In the genomic region with DNA sequence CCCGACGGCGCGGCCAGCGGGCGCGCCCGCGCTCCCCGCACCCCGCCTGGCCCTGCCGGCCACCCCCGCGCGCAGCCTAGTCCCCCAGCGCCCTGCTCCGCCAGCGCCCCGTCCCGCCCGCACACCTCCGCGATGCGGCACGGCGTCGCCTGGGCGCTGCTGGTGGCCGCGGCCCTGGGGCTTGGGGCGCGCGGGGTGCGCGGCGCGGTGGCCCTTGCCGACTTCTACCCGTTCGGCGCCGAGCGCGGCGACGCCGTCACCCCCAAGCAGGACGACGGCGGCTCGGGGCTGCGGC, we compare ENCODE assay signal across 10 cellular contexts. TPM values are rescaled to one million over a fixed set of nuclear protein-coding genes. Genes with fewer than 3 reads are reported as not detected.
DNase-seq lines count a peak whose midpoint lies in the region; ATAC-seq, FAIRE-seq and TF ChIP-seq lines count a peak whose summit lies in the region.
"Had no signal": no experiment of that assay in that cellular context is flagged by ENCODE, and none has a peak within 500 bp of the region (broad histone marks: within the 10 kb centered on the region; RNA-seq: fewer than 3 reads in every experiment).

No MANE protein-coding gene starts in this region.

- ATAC-seq in Right ventricle myocardium inferior (no peak), HG02870 (IDR thresholded peaks at IDR 0.05; ENCODE audit: unreplicated experiment) (no peak)

- peak overlapping the region in 1 of 2 donors; percentile 86 for H3K9ac ChIP-seq in mucosa of rectum (ENCODE audit: low read depth in 1 of 2, low read length in 2 of 2)

- no peak for TF ChIP-seq CTCF in left ventricle myocardium inferior (IDR thresholded peaks at IDR 0.05; ENCODE audit: borderline replicate concordance)
- no peak for TF ChIP-seq CTCF in bronchial epithelial cell (IDR thresholded peaks at IDR 0.05; ENCODE audit: insufficient read depth, low read length, severe bottlenecking)

- FAIRE-seq in bronchial epithelial cell (lab: Jason Lieb, UNC), result no peak

- H3K36me3 ChIP-seq in left ventricle myocardium inferior, result peaks cover 21% of the 10 kb centered on the region
- no peaks in the 10 kb centered on the region for H3K36me3 ChIP-seq in bronchial epithelial cell (ENCODE audit: control insufficient read depth, insufficient read depth, low read length)
- H3K36me3 ChIP-seq in mucosa of rectum (ENCODE audit: control insufficient read depth in 2 of 2, insufficient read depth in 2 of 2, low read length in 2 of 2), result no peaks in the 10 kb centered on the region

- intact Hi-C loops in left ventricle myocardium inferior (cut with micrococcal nuclease) (no loop called here), Right ventricle myocardium inferior (cut with DNase I) (no loop called here)

- peaks cover 7% of the 10 kb centered on the region for H3K9me3 ChIP-seq in left ventricle myocardium inferior (replicated peaks)
- H3K9me3 ChIP-seq in mucosa of rectum (ENCODE audit: control insufficient read depth in 2 of 2, low read length in 2 of 2), result peaks cover 3 to 5% of the 10 kb centered on the region in 2 donors

- DNase-seq in left ventricle myocardium inferior, result no peak
- no peak for DNase-seq in Right ventricle myocardium inferior (ENCODE audit: missing footprints)
- no peak for DNase-seq in bronchial epithelial cell (ENCODE audit: low read depth)
- DNase-seq in effector CD8-positive, alpha-beta T cell (lab: John Stamatoyannopoulos, UW), result no peak
- DNase-seq in cerebellum (ENCODE audit: low spot score), result no peak
- DNase-seq in anterior cingulate cortex (lab: John Stamatoyannopoulos, UW), result no peak
- DNase-seq: GDM1, NCI-H1436 had no signal

- H3K27me3 ChIP-seq in left ventricle myocardium inferior (ENCODE audit: low read depth), result no peaks in the 10 kb centered on the region
- H3K27me3 ChIP-seq in bronchial epithelial cell (ENCODE audit: control insufficient read depth, insufficient read depth, low read length), result peaks cover 9% of the 10 kb centered on the region
- H3K27me3 ChIP-seq in mucosa of rectum (ENCODE audit: control insufficient read depth in 2 of 2, insufficient read depth in 2 of 2, low read length in 2 of 2), result peaks cover 0 to 2% of the 10 kb centered on the region in 2 donors

- H3K4me3 ChIP-seq in left ventricle myocardium inferior, result peak overlapping the region; percentile 83
- peak overlapping the region; percentile 7 for H3K4me3 ChIP-seq in bronchial epithelial cell (ENCODE audit: low read depth, low read length)
- peak overlapping the region; percentile 50 to 74 for H3K4me3 ChIP-seq in mucosa of rectum (ENCODE audit: low read length in 2 of 2)

- H3K27ac ChIP-seq in left ventricle myocardium inferior (replicated peaks), result peak overlapping the region; percentile 89
- H3K27ac ChIP-seq in mucosa of rectum (ENCODE audit: low read depth in 2 of 2, low read length in 2 of 2), result no peak overlapping the region

- H3K4me1 ChIP-seq in left ventricle myocardium inferior (peaks cover 59% of the 10 kb centered on the region), mucosa of rectum (ENCODE audit: control insufficient read depth in 2 of 2, insufficient read depth in 2 of 2, low read length in 2 of 2) (peaks cover 7 to 15% of the 10 kb centered on the region in 2 donors)

RNA-seq across cellular contexts. Expression of gene SNED1, which starts 0.2 kb away (rescaled TPM):
- total RNA-seq in left ventricle myocardium inferior, result 6.1 TPM
- total RNA-seq in Right ventricle myocardium inferior, result 6.7 TPM
- 0.26 and 0.38 TPM in 2 replicates for total RNA-seq in bronchial epithelial cell
- 12.0 TPM for total RNA-seq in cerebellum

Comparison
In these comparisons a context has a peak if more than half of its experiments do, and no peak if none do; other contexts are left out.
1. H3K4me3 ChIP-seq: peak in every context shown above with its lines; median percentile 83 in left ventricle myocardium inferior; 62 in mucosa of rectum; 7 in bronchial epithelial cell.